1 cellular context compared by ENCODE assay signal in genomic region chr10:73060173-73060572, GRCh38.
TF ChIP-seq lines count a peak whose summit lies in the region.

No MANE protein-coding gene starts in this region.

TF ChIP-seq in endothelial cell of umbilical vein, 7 proteins besides CTCF, POLR2A, EP300 and RAD21 (continued from another document):
- no peak for TF ChIP-seq MAX (IDR thresholded peaks at IDR 0.05; ENCODE audit: insufficient read depth, insufficient read length)
